1 cellular context compared by ENCODE assay signal in the genomic region with DNA sequence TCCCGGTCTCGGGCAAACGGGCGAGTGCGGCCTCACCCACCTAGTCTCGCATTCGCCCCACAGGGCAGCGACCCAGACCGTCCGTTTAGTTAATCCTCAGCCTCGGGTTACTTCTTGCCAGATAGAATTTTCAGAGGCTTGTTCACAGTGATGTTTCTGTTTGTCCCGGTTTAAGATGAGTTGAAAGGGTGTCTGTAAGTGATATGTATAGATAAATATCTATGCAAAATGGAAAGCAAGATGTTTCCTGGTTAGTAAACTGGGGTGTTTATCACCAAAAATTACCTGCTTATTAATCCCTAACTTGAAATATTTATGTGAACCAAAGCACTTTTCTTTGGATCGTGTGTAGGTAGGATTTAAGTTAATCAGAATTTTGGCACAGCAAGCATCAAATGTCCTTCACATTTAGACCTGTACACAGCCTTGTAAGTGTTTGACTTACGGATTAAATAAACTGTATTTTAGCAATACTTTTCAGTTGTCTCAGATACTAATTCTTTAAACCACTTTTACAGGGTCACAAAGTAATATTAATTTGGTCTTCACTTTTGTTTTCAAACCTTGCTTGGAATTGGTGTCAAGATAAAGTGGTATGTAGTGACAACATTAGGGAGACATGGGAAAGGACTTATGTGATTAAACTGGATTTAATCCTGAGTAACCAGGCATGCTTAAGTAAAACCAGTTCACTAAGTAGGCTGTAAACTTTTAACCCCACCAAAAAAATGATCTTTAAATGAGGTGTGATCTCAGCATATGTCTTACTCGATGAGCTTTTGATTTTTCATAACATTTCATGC.
TF ChIP-seq lines count a peak whose summit lies in the region.

No MANE protein-coding gene starts in this region.

TF ChIP-seq in GM23338, 12 proteins besides CTCF, POLR2A, EP300 and RAD21 (continued from another document):
- TF ChIP-seq, protein P1, sequence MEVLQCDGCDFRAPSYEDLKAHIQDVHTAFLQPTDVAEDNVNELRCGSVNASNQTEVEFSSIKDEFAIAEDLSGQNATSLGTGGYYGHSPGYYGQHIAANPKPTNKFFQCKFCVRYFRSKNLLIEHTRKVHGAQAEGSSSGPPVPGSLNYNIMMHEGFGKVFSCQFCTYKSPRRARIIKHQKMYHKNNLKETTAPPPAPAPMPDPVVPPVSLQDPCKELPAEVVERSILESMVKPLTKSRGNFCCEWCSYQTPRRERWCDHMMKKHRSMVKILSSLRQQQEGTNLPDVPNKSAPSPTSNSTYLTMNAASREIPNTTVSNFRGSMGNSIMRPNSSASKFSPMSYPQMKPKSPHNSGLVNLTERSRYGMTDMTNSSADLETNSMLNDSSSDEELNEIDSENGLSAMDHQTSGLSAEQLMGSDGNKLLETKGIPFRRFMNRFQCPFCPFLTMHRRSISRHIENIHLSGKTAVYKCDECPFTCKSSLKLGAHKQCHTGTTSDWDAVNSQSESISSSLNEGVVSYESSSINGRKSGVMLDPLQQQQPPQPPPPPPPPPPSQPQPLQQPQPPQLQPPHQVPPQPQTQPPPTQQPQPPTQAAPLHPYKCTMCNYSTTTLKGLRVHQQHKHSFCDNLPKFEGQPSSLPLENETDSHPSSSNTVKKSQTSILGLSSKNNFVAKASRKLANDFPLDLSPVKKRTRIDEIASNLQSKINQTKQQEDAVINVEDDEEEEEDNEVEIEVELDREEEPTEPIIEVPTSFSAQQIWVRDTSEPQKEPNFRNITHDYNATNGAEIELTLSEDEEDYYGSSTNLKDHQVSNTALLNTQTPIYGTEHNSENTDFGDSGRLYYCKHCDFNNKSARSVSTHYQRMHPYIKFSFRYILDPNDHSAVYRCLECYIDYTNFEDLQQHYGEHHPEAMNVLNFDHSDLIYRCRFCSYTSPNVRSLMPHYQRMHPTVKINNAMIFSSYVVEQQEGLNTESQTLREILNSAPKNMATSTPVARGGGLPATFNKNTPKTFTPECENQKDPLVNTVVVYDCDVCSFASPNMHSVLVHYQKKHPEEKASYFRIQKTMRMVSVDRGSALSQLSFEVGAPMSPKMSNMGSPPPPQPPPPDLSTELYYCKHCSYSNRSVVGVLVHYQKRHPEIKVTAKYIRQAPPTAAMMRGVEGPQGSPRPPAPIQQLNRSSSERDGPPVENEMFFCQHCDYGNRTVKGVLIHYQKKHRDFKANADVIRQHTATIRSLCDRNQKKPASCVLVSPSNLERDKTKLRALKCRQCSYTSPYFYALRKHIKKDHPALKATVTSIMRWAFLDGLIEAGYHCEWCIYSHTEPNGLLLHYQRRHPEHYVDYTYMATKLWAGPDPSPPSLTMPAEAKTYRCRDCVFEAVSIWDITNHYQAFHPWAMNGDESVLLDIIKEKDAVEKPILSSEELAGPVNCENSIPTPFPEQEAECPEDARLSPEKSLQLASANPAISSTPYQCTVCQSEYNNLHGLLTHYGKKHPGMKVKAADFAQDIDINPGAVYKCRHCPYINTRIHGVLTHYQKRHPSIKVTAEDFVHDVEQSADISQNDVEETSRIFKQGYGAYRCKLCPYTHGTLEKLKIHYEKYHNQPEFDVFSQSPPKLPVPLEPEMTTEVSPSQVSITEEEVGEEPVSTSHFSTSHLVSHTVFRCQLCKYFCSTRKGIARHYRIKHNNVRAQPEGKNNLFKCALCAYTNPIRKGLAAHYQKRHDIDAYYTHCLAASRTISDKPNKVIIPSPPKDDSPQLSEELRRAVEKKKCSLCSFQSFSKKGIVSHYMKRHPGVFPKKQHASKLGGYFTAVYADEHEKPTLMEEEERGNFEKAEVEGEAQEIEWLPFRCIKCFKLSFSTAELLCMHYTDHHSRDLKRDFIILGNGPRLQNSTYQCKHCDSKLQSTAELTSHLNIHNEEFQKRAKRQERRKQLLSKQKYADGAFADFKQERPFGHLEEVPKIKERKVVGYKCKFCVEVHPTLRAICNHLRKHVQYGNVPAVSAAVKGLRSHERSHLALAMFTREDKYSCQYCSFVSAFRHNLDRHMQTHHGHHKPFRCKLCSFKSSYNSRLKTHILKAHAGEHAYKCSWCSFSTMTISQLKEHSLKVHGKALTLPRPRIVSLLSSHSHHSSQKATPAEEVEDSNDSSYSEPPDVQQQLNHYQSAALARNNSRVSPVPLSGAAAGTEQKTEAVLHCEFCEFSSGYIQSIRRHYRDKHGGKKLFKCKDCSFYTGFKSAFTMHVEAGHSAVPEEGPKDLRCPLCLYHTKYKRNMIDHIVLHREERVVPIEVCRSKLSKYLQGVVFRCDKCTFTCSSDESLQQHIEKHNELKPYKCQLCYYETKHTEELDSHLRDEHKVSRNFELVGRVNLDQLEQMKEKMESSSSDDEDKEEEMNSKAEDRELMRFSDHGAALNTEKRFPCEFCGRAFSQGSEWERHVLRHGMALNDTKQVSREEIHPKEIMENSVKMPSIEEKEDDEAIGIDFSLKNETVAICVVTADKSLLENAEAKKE (CRISPR knock-in tag; IDR thresholded peaks at IDR 0.05), result no peak
- TF ChIP-seq, protein P2, sequence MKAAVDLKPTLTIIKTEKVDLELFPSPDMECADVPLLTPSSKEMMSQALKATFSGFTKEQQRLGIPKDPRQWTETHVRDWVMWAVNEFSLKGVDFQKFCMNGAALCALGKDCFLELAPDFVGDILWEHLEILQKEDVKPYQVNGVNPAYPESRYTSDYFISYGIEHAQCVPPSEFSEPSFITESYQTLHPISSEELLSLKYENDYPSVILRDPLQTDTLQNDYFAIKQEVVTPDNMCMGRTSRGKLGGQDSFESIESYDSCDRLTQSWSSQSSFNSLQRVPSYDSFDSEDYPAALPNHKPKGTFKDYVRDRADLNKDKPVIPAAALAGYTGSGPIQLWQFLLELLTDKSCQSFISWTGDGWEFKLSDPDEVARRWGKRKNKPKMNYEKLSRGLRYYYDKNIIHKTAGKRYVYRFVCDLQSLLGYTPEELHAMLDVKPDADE (IDR thresholded peaks at IDR 0.05), result no peak
- TF ChIP-seq ZNF331 (CRISPR knock-in tag; IDR thresholded peaks at IDR 0.05; ENCODE audit: low read depth) (no peak), EZH2 (IDR thresholded peaks at IDR 0.05; ENCODE audit: low read depth, unreplicated experiment) (no peak), JUNB (IDR thresholded peaks at IDR 0.05; ENCODE audit: unreplicated experiment) (no peak)
